Comparison of ENCODE assay signal across 6 cellular contexts in genomic region chr22:30560643-30561202, GRCh38. TPM values are rescaled to one million over a fixed set of nuclear protein-coding genes. Genes with fewer than 3 reads are reported as not detected.
DNase-seq lines count a peak whose midpoint lies in the region; TF ChIP-seq lines count a peak whose summit lies in the region.
"Not testable (repeated sequence)": the region's sequence is repeated elsewhere in the genome, so short reads cannot be mapped to it uniquely, and the experiment has no call there.

No MANE protein-coding gene starts in this region.

- H3K27me3 ChIP-seq in H7 (ENCODE audit: control insufficient read depth, insufficient read depth, low read length) = not testable (repeated sequence)

- H3K27me3 Mint-ChIP-seq in neural crest cell (ENCODE audit: low read depth) = not testable (repeated sequence)

- not testable (repeated sequence) for H3K36me3 ChIP-seq in H7 (replicated peaks; ENCODE audit: control insufficient read depth, insufficient read depth, low read length)

- H3K4me1 Mint-ChIP-seq in neural crest cell = not testable (repeated sequence)

- not testable (repeated sequence) for H3K36me3 Mint-ChIP-seq in neural crest cell (ENCODE audit: low read depth)

- DNase-seq in AG09309 (ENCODE audit: low read depth); choroid plexus epithelial cell (ENCODE audit: low read depth); neural crest cell (ENCODE audit: low read depth, low spot score): not testable (repeated sequence)
- peak; percentile 79 for DNase-seq in H7
- peak; percentile 27 for DNase-seq in NCI-H69 (lab: John Stamatoyannopoulos, UW)
- DNase-seq in activated CD4-positive, alpha-beta T cell treated with anti-CD3 and anti-CD28 coated beads, Interleukin-2, amount 50 U/mL, for 48 hours = peak; percentile 29 to 33

- not testable (repeated sequence) for H3K4me3 Mint-ChIP-seq in neural crest cell

- peak overlapping the region; percentile 67 for H3K27ac Mint-ChIP-seq in neural crest cell (ENCODE audit: unreplicated experiment)

- not testable (repeated sequence) for H3K4me3 ChIP-seq in AG09309 (ENCODE audit: control insufficient read depth, low read depth, low read length); H7 (ENCODE audit: insufficient read depth, low read depth, low read length); choroid plexus epithelial cell (ENCODE audit: low read depth, low read length)

- H3K9me3 Mint-ChIP-seq in neural crest cell = not testable (repeated sequence)

- TF ChIP-seq CTCF in AG09309 (IDR thresholded peaks at IDR 0.05; ENCODE audit: control insufficient read depth, insufficient read depth, low read depth, low read length, missing control alignments) (peak; percentile 24), choroid plexus epithelial cell (conservative IDR thresholded peaks at IDR 0.05; ENCODE audit: low read depth, low read length) (peak; percentile 27)
- not testable (repeated sequence) for TF ChIP-seq CTCF in neural crest cell (conservative IDR thresholded peaks at IDR 0.05)

RNA-seq across cellular contexts. Expression of gene GAL3ST1, which starts 13.7 kb away (rescaled TPM):
- 8.4 and 11.9 TPM in 2 replicates for total RNA-seq in H7 (2014; rRNA removed; shearing (Covaris generic))
- total RNA-seq in neural crest cell = 7.3 and 8.8 TPM in 2 replicates

RNA-seq across cellular contexts. Expression of gene SEC14L6, which starts 14.2 kb away (rescaled TPM):
- 0.17 and 0.55 TPM in 2 replicates for total RNA-seq in H7 (2014; rRNA removed; shearing (Covaris generic))
- 3.3 and 3.6 TPM in 2 replicates for total RNA-seq in neural crest cell

RNA-seq across cellular contexts. Expression of gene PES1, which starts 31.0 kb away (rescaled TPM):
- 86.2 and 111 TPM in 2 replicates for total RNA-seq in H7 (2014; rRNA removed; shearing (Covaris generic))
- total RNA-seq in neural crest cell = 107 and 115 TPM in 2 replicates

RNA-seq across cellular contexts. Expression of gene TCN2, which starts 46.3 kb away (rescaled TPM):
- total RNA-seq in H7 (2014; rRNA removed; shearing (Covaris generic)) = 35.6 and 40.3 TPM in 2 replicates
- 16.2 and 17.4 TPM in 2 replicates for total RNA-seq in neural crest cell

RNA-seq across cellular contexts. Expression of gene SEC14L4, which starts 55.2 kb away (rescaled TPM):
- not detected in 2 replicates for total RNA-seq in H7 (2014; rRNA removed; shearing (Covaris generic))
- 0.11 and 0.21 TPM in 2 replicates for total RNA-seq in neural crest cell
